In the genomic region with DNA sequence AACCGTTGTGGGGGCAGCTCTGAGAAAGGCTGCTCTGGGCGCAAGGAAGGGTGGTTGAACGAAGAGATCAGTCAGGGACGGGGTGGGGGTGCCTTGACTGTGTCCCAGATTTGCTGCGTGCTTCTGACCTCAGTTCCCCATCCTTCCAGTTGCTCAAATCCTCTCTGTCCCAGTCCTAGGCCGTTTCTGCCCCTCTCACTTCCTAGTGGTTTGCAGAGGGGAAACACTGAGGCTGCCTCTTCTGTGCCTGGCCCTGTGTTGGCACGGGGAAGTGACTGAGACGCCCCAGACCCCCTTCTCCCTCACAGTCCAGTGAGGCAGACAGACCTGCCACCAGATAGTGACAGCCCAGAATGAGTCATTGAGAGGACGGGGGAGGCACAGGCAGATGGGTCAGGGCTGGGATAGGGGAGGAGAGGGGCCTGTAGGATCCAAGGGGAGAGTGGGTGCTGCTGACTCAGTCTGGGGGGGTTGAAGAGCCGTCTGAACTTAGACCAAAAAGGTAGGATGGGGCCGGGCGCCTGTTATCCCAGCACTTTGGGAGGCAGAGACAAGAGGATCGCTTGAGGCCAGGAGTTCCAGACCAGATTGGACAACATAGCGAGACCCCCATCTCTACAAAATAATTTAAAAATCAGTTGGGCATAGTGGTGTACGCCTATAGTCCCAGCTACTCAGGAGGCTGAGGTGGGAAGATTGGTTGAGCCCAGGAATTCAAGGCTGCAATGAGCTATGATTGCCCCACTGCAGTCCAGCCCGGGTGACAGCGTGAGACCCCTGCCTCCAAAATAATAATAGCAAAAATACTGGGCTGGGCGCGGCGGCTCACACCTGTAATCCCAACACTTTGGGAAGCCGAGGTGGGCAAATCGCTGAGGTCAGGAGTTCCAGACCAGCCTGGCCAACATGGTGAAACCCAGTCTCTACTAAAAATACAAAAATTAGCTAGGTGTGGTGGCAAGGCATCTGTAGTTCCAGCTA, we compare ENCODE assay signal across 8 cellular contexts. TPM values are rescaled to one million over a fixed set of nuclear protein-coding genes. Genes with fewer than 3 reads are reported as not detected.
A peak's percentile ranks its signal among the peaks of the same experiment; 100 is the strongest.
DNase-seq lines count a peak whose midpoint lies in the region; ATAC-seq, FAIRE-seq and TF ChIP-seq lines count a peak whose summit lies in the region.

No MANE protein-coding gene starts in this region.

- DNase-seq in CD8-positive, alpha-beta memory T cell, result peak in 1 of 5 donors; percentile 59
- DNase-seq in MM.1S, result no peak
- no peak for DNase-seq in GM12878 (ENCODE audit: low read depth, low spot score)
- DNase-seq in kidney tubule cell (ENCODE audit: low spot score), result peak; percentile 31
- no peak for DNase-seq in testis
- DNase-seq in SKM-1 treated with dmso at 0.1 percent for 144 hours (lab: John Stamatoyannopoulos, UW; ENCODE audit: unreplicated experiment), result no peak
- DNase-seq in iPS-NIHi11 (ENCODE audit: low spot score), result no peak

- in situ Hi-C loops in GM12878 (cut with MboI), result no loop called here

- intact Hi-C loops in GM12878 (cut with micrococcal nuclease; ENCODE audit: unreplicated experiment), result loop anchor here (1.0 to 5.0 kb wide), 5 partner anchors 88 to 599 kb away; partner anchors contain the start of genes ACTMAP and SNRPA
- intact Hi-C loops in testis (cut with DNase I; ENCODE audit: low total_unique reads), result loop anchor here (5.0 to 10.0 kb wide), 3 partner anchors 53 to 481 kb away; partner anchors contain the start of genes COQ8B and ITPKC

- H3K27me3 ChIP-seq in CD8-positive, alpha-beta memory T cell (ENCODE audit: insufficient read depth, low read length, poor library complexity, severe bottlenecking), result no peaks in the 10 kb centered on the region
- H3K27me3 ChIP-seq in MM.1S (replicated peaks; ENCODE audit: insufficient read depth, low read length), result peaks cover 11% of the 10 kb centered on the region
- no peaks in the 10 kb centered on the region for H3K27me3 ChIP-seq in GM12878 (replicated peaks in 1 of 2; ENCODE audit: control insufficient read depth in 2 of 2, insufficient read depth in 2 of 2, low read length in 1 of 2)
- no peaks in the 10 kb centered on the region for H3K27me3 ChIP-seq in testis

- peak; percentile 27 for ATAC-seq in GM12878
- ATAC-seq in GM18870 (IDR thresholded peaks at IDR 0.05; ENCODE audit: unreplicated experiment), result no peak

- H3K27ac ChIP-seq in CD8-positive, alpha-beta memory T cell (ENCODE audit: low read depth, low read length), result peak overlapping the region; percentile 59
- H3K27ac ChIP-seq in MM.1S (ENCODE audit: low read length), result no peak overlapping the region
- H3K27ac ChIP-seq in GM12878 (ENCODE audit: control insufficient read depth, insufficient read depth), result no peak overlapping the region
- peak overlapping the region; percentile 81 to 84 for H3K27ac ChIP-seq in testis

- peaks cover 6 to 16% (median 10%) of the 10 kb centered on the region in 3 donors for H3K4me1 Mint-ChIP-seq in CD8-positive, alpha-beta memory T cell

- H3K36me3 ChIP-seq in CD8-positive, alpha-beta memory T cell (ENCODE audit: insufficient read depth, low read length), result no peaks in the 10 kb centered on the region
- H3K36me3 ChIP-seq in MM.1S (replicated peaks; ENCODE audit: insufficient read depth, low read length), result no peaks in the 10 kb centered on the region
- H3K36me3 ChIP-seq in GM12878 (ENCODE audit: control insufficient read depth in 2 of 2, insufficient read depth in 2 of 2, low read length in 1 of 2), result 0 out of 4 replicates have a peak, but pooled peaks cover 0 to 3% of the 10 kb centered on the region in 2 experiments
- H3K36me3 ChIP-seq in testis (ENCODE audit: low read depth, missing control alignments), result no peaks in the 10 kb centered on the region

- RAD21 ChIA-PET in GM12878 (lab: Charles Lee; ENCODE audit: unreplicated experiment), result interaction anchor here (0.5 to 4.6 kb wide), 22 partner anchors 19 to 599 kb away, joined by 3 to 46 read pairs (median 5); partner anchors contain the start of genes ACTMAP, COQ8B, EGLN2 and ITPKC

- no peak for TF ChIP-seq EP300 in GM12878 (IDR thresholded peaks at IDR 0.05; ENCODE audit: borderline replicate concordance in 1 of 2, control insufficient read depth in 1 of 2, low read depth in 2 of 2, low read length in 2 of 2)

- FAIRE-seq in GM12878 (lab: Jason Lieb, UNC), result no peak

- no peak overlapping the region for H3K9ac ChIP-seq in MM.1S (ENCODE audit: low read length)
- H3K9ac ChIP-seq in GM12878 (ENCODE audit: control insufficient read depth, insufficient read depth, low read length), result peak overlapping the region; percentile 66

- peaks cover 11% of the 10 kb centered on the region for H3K4me1 ChIP-seq in CD8-positive, alpha-beta memory T cell (ENCODE audit: insufficient read depth, low read length)
- H3K4me1 ChIP-seq in MM.1S (ENCODE audit: low read length) (no peaks in the 10 kb centered on the region), GM12878 (ENCODE audit: control insufficient read depth, insufficient read depth, low read length) (peaks cover 6% of the 10 kb centered on the region), testis (peaks cover 9% of the 10 kb centered on the region)

- H3K9me3 Mint-ChIP-seq in CD8-positive, alpha-beta memory T cell, result no peaks in the 10 kb centered on the region

- H3K4me3 ChIP-seq in CD8-positive, alpha-beta memory T cell (ENCODE audit: low read length), result peak overlapping the region; percentile 71
- H3K4me3 ChIP-seq in MM.1S (ENCODE audit: low read length), result peak overlapping the region; percentile 71
- H3K4me3 ChIP-seq in GM12878, result peak overlapping the region; percentile 83
- peak overlapping the region; percentile 51 to 79 for H3K4me3 ChIP-seq in testis

- H3K9me3 ChIP-seq in CD8-positive, alpha-beta memory T cell (ENCODE audit: low read length), result no peaks in the 10 kb centered on the region
- H3K9me3 ChIP-seq in MM.1S (replicated peaks; ENCODE audit: insufficient read depth, low read length) (no peaks in the 10 kb centered on the region), GM12878 (replicated peaks; ENCODE audit: control insufficient read depth, insufficient read depth, low read length) (no peaks in the 10 kb centered on the region; the same call in 2 of the 3 replicates), testis (no peaks in the 10 kb centered on the region)

- H3K79me2 ChIP-seq in MM.1S (ENCODE audit: low read length) (no peaks in the 10 kb centered on the region), GM12878 (ENCODE audit: control insufficient read depth, insufficient read depth, low read length) (no peaks in the 10 kb centered on the region)

- TF ChIP-seq RAD21 in GM12878 (IDR thresholded peaks at IDR 0.05; ENCODE audit: insufficient read depth, low read depth, low read length), result no peak

- SMC1A ChIA-PET in GM12878 (lab: Charles Lee; ENCODE audit: uncharacterized antibody, unreplicated experiment), result interaction anchor here (0.6 to 7.2 kb wide), 17 partner anchors 8 to 599 kb away, joined by 3 to 56 read pairs (median 3); partner anchors contain the start of genes ACTMAP, COQ8B, ITPKC and SNRPA

- TF ChIP-seq POLR2A in GM12878 (IDR thresholded peaks at IDR 0.05; ENCODE audit: low read depth, low read length), result no peak
- TF ChIP-seq POLR2A in testis (IDR thresholded peaks at IDR 0.05), result no peak

- 50% methylated on average over 22 of the region's 22 CpGs for WGBS in GM12878 (ENCODE audit: insufficient coverage, insufficient replicate concordance, low lambda C conversion rate, missing lambda C conversion rate)
- WGBS in testis, 2 donors, result 35 to 47% methylated on average over 19 to 22 of the region's 22 CpGs

- CTCF ChIA-PET in CD8-positive, alpha-beta memory T cell (lab: Charles Lee), result interaction anchor here (0.6 to 5.1 kb wide), 23 partner anchors 10 to 785 kb away, joined by 3 to 46 read pairs (median 4); partner anchors contain the start of genes ACTMAP, CCDC97, EGLN2 and ITPKC
- CTCF ChIA-PET in GM12878 (lab: Yijun Ruan, JAX), result interaction anchor here (0.6 to 6.6 kb wide), 28 partner anchors 10 to 520 kb away, joined by 3 to 76 read pairs (median 3); partner anchors contain the start of genes ACTMAP, COQ8B, EGLN2 and ITPKC

- peaks cover 2 to 6% of the 10 kb centered on the region in 2 donors for H3K27me3 Mint-ChIP-seq in CD8-positive, alpha-beta memory T cell

- H2AFZ ChIP-seq in MM.1S (ENCODE audit: low read length), result peak overlapping the region; percentile 88
- H2AFZ ChIP-seq in GM12878 (ENCODE audit: control insufficient read depth, low read depth, low read length), result peak overlapping the region; percentile 88

- TF ChIP-seq CTCF in MM.1S (IDR thresholded peaks at IDR 0.05; ENCODE audit: low read length), result no peak
- TF ChIP-seq CTCF in GM12878 (IDR thresholded peaks at IDR 0.05 in 2 of 3, conservative IDR thresholded peaks at IDR 0.05 in 1 of 3; ENCODE audit: control insufficient read depth in 2 of 3, extremely low read depth in 1 of 3, insufficient read depth in 1 of 3, low read depth in 3 of 3, low read length in 3 of 3), result no peak
- no peak for TF ChIP-seq CTCF in testis (IDR thresholded peaks at IDR 0.05)

- H3F3A ChIP-seq in MM.1S (ENCODE audit: insufficient read depth, low read length), result no peaks in the 10 kb centered on the region

- no TSS peak for BruUV-seq in GM12878 (replicated peaks; lab: Mats Ljungman, UMichigan)

- H3K4me2 ChIP-seq in MM.1S (ENCODE audit: low read depth, low read length) (peak overlapping the region; percentile 93; the same call in 1 of the 2 replicates), GM12878 (ENCODE audit: control insufficient read depth, insufficient read depth) (peak overlapping the region; percentile 91)

- no peaks in the 10 kb centered on the region for H3K9me2 ChIP-seq in MM.1S (replicated peaks; ENCODE audit: insufficient read depth, low read length)

- H4K20me1 ChIP-seq in MM.1S (ENCODE audit: insufficient read depth, low read length) (no peaks in the 10 kb centered on the region), GM12878 (ENCODE audit: control insufficient read depth, insufficient read depth) (no peaks in the 10 kb centered on the region)

- POLR2A ChIA-PET in CD8-positive, alpha-beta memory T cell (lab: Charles Lee), result interaction anchor here (0.6 to 2.5 kb wide), 13 partner anchors 11 to 688 kb away, joined by 3 to 8 read pairs (median 6); partner anchors contain the start of genes ACTMAP, COQ8B, EGLN2 and NUMBL
- POLR2A ChIA-PET in GM12878 (lab: Charles Lee), result interaction anchor here (0.6 to 1.1 kb wide), 4 partner anchors 27 to 143 kb away, joined by 3 to 6 read pairs (median 4); partner anchors contain the start of gene EGLN2

- H3K36me3 Mint-ChIP-seq in CD8-positive, alpha-beta memory T cell, result peaks cover 3 to 10% (median 5%) of the 10 kb centered on the region in 3 donors

- peak overlapping the region; percentile 80 to 93 (median 85) for H3K4me3 Mint-ChIP-seq in CD8-positive, alpha-beta memory T cell

- H3K27ac Mint-ChIP-seq in CD8-positive, alpha-beta memory T cell, result peak overlapping the region; percentile 66 to 99 (median 89)

RNA-seq across cellular contexts. Expression of gene NUMBL, which starts 26.4 kb away (rescaled TPM):
- 10 to 100 TPM; 13.6 to 13.7 TPM for total RNA-seq in CD8-positive, alpha-beta memory T cell
- 1.1 TPM for polyA plus RNA-seq in CD8-positive, alpha-beta memory T cell
- total RNA-seq in GM12878 (2013; cell fraction: nucleolus; rRNA removed), result 22.0 and 23.0 TPM in 2 replicates
- total RNA-seq in GM12878 (2014; rRNA removed) (1.5 and 3.1 TPM in 2 replicates), GM12878 (2014; rRNA removed; fragmentation: Illumina TruSeq; extraction: Trizol) (1.1 and 1.2 TPM in 2 replicates), GM12878 (2021) (8.4 and 9.4 TPM in 2 replicates), testis (10 to 100 TPM; 42.7 to 52.1 TPM)
- polyA plus RNA-seq in GM12878 (2011; ENCODE audit: low read depth), result 1.7 TPM
- polyA plus RNA-seq in GM12878 (2011; rRNA removed) (1.9 and 3.7 TPM in 2 replicates), GM12878 (2014; fragmentation: Illumina TruSeq; extraction: Trizol) (1.4 and 1.7 TPM in 2 replicates), GM12878 (2014; fragmentation: Nextera tagmentation; extraction: Ambion mirVana) (under 1 TPM; 0.16 to 0.26 TPM), GM12878 (2014; rRNA removed) (3.6 and 6.2 TPM in 2 replicates), GM12878 (2016; fragmentation: Nextera tagmentation; extraction: Ambion mirVana) (1 to 10 TPM; 1.5 to 2.0 TPM), testis (ENCODE audit: insufficient read depth, low read depth, low replicate concordance) (19.9 TPM)
- polyA plus RNA-seq in GM12878 (2011; cell fraction: cytosol; rRNA removed), result 3.3 and 3.8 TPM in 2 replicates
- 23.6 and 27.0 TPM in 2 replicates for polyA plus RNA-seq in GM12878 (2011; cell fraction: nucleus; rRNA removed)
- 3.0 and 3.7 TPM in 2 replicates for polyA plus RNA-seq in GM12878 (2012)
- 6.9 and 8.6 TPM in 2 replicates for polyA minus RNA-seq in GM12878 (2011; rRNA and poly(A)+ RNA removed)
- 0.80 and 2.4 TPM in 2 replicates for polyA minus RNA-seq in GM12878 (2011; cell fraction: cytosol; rRNA and poly(A)+ RNA removed)
- 4.8 and 7.0 TPM in 2 replicates for polyA minus RNA-seq in GM12878 (2011; cell fraction: nucleus; rRNA and poly(A)+ RNA removed)

RNA-seq across cellular contexts. Expression of gene COQ8B, which starts 52.7 kb away (rescaled TPM):
- total RNA-seq in CD8-positive, alpha-beta memory T cell, result 10 to 100 TPM; 20.6 to 25.7 TPM
- 17.3 TPM for polyA plus RNA-seq in CD8-positive, alpha-beta memory T cell
- 81.3 and 99.4 TPM in 2 replicates for total RNA-seq in GM12878 (2013; cell fraction: nucleolus; rRNA removed)
- total RNA-seq in GM12878 (2014; rRNA removed), result 22.5 and 26.7 TPM in 2 replicates
- 13.2 and 13.6 TPM in 2 replicates for total RNA-seq in GM12878 (2014; rRNA removed; fragmentation: Illumina TruSeq; extraction: Trizol)
- total RNA-seq in GM12878 (2021), result 30.4 and 38.8 TPM in 2 replicates
- 9.5 TPM for polyA plus RNA-seq in GM12878 (2011; ENCODE audit: low read depth)
- polyA plus RNA-seq in GM12878 (2011; rRNA removed), result 16.9 and 30.1 TPM in 2 replicates
- polyA plus RNA-seq in GM12878 (2011; cell fraction: cytosol; rRNA removed), result 48.9 and 66.7 TPM in 2 replicates
- 172 and 176 TPM in 2 replicates for polyA plus RNA-seq in GM12878 (2011; cell fraction: nucleus; rRNA removed)
- polyA plus RNA-seq in GM12878 (2012), result 25.5 and 26.6 TPM in 2 replicates
- polyA plus RNA-seq in GM12878 (2014; fragmentation: Illumina TruSeq; extraction: Trizol), result 2.5 and 7.6 TPM in 2 replicates
- under 1 TPM; 0.39 to 0.57 TPM for polyA plus RNA-seq in GM12878 (2014; fragmentation: Nextera tagmentation; extraction: Ambion mirVana)
- polyA plus RNA-seq in GM12878 (2014; rRNA removed), result 34.8 and 37.1 TPM in 2 replicates
- 10 to 100 TPM; 16.5 to 17.2 TPM for polyA plus RNA-seq in GM12878 (2016; fragmentation: Nextera tagmentation; extraction: Ambion mirVana)
- polyA minus RNA-seq in GM12878 (2011; rRNA and poly(A)+ RNA removed), result 24.6 and 48.4 TPM in 2 replicates
- polyA minus RNA-seq in GM12878 (2011; cell fraction: cytosol; rRNA and poly(A)+ RNA removed), result 19.1 and 21.4 TPM in 2 replicates
- 42.6 and 47.6 TPM in 2 replicates for polyA minus RNA-seq in GM12878 (2011; cell fraction: nucleus; rRNA and poly(A)+ RNA removed)
- 10 to 100 TPM; 56.6 to 71.7 TPM for total RNA-seq in testis
- polyA plus RNA-seq in testis (ENCODE audit: insufficient read depth, low read depth, low replicate concordance), result 43.8 TPM

RNA-seq across cellular contexts. Expression of gene ITPKC, which starts 52.9 kb away (rescaled TPM):
- total RNA-seq in CD8-positive, alpha-beta memory T cell, result 1 to 10 TPM; 5.5 to 5.7 TPM
- 8.9 TPM for polyA plus RNA-seq in CD8-positive, alpha-beta memory T cell
- 11.3 and 11.4 TPM in 2 replicates for total RNA-seq in GM12878 (2013; cell fraction: nucleolus; rRNA removed)
- total RNA-seq in GM12878 (2014; rRNA removed) (4.7 and 5.3 TPM in 2 replicates), GM12878 (2014; rRNA removed; fragmentation: Illumina TruSeq; extraction: Trizol) (3.5 and 3.9 TPM in 2 replicates), GM12878 (2021) (6.3 and 6.5 TPM in 2 replicates), testis (10 to 100 TPM; 19.2 to 20.8 TPM)
- polyA plus RNA-seq in GM12878 (2011; ENCODE audit: low read depth), result 1.8 TPM
- polyA plus RNA-seq in GM12878 (2011; rRNA removed) (3.7 and 6.4 TPM in 2 replicates), GM12878 (2014; fragmentation: Illumina TruSeq; extraction: Trizol) (1.7 and 3.3 TPM in 2 replicates), GM12878 (2014; fragmentation: Nextera tagmentation; extraction: Ambion mirVana) (under 1 TPM; 0.03 to 0.26 TPM), GM12878 (2014; rRNA removed) (6.0 and 7.6 TPM in 2 replicates), GM12878 (2016; fragmentation: Nextera tagmentation; extraction: Ambion mirVana) (1 to 10 TPM; 1.3 to 3.5 TPM), testis (ENCODE audit: insufficient read depth, low read depth, low replicate concordance) (11.6 TPM)
- 7.6 and 8.9 TPM in 2 replicates for polyA plus RNA-seq in GM12878 (2011; cell fraction: cytosol; rRNA removed)
- polyA plus RNA-seq in GM12878 (2011; cell fraction: nucleus; rRNA removed), result 9.1 and 9.6 TPM in 2 replicates
- polyA plus RNA-seq in GM12878 (2012), result 2.7 and 5.2 TPM in 2 replicates
- 7.5 and 13.9 TPM in 2 replicates for polyA minus RNA-seq in GM12878 (2011; rRNA and poly(A)+ RNA removed)
- polyA minus RNA-seq in GM12878 (2011; cell fraction: cytosol; rRNA and poly(A)+ RNA removed), result 3.3 and 4.1 TPM in 2 replicates
- polyA minus RNA-seq in GM12878 (2011; cell fraction: nucleus; rRNA and poly(A)+ RNA removed), result 4.6 and 7.2 TPM in 2 replicates

Comparison
In these comparisons a context has a peak if more than half of its experiments do, and no peak if none do; other contexts are left out.
1. H3K27ac ChIP-seq: peak in CD8-positive, alpha-beta memory T cell (single experiment) and testis (2 of 2); none in MM.1S (single experiment) and GM12878 (single experiment).
2. Peak in every context shown above with its lines, with median percentiles within 50 percentile points of each other: H3K4me3 ChIP-seq.